1 cellular context compared by ENCODE assay signal in genomic region chr12:12951504-12951903, GRCh38.
TF ChIP-seq lines count a peak whose summit lies in the region.

No MANE protein-coding gene starts in this region.

TF ChIP-seq in HepG2, 621 proteins besides CTCF, POLR2A, EP300 and RAD21 (continued from another document):
- no peak for TF ChIP-seq ZBTB40 (IDR thresholded peaks at IDR 0.05)
- TF ChIP-seq ZBTB40 (CRISPR knock-in tag; IDR thresholded peaks at IDR 0.05) = no peak
